21 cellular contexts compared by ENCODE assay signal in the genomic region with DNA sequence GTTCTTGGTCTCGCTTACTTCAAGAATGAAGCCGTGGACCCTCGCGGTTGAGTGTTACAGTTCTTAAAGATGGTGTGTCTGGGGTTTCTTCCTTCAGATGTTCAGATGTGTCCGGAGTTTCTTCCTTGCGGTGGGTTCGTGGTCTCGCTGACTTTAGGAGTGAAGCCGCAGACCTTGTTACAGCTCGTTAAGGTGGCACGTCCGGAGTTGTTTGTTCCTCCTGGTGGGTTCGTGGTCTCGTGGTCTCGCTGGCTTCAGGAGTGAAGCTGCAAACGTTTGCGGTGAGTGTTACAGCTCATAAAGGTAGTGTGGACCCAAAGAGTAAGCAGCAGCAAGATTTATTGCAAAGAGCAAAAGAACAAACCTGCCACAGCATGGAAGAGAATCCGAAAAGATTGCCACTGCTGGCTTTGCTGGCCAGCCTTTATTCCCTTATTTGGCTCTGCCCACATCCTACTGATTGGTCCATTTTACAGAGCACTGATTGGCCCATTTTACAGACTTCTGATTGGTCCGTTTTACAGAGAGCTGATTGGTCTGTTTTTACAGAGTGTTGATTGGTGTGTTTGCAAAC. TPM values are rescaled to one million over a fixed set of nuclear protein-coding genes. Genes with fewer than 3 reads are reported as not detected.
A peak's percentile ranks its signal among the peaks of the same experiment; 100 is the strongest.
DNase-seq lines count a peak whose midpoint lies in the region; ATAC-seq and TF ChIP-seq lines count a peak whose summit lies in the region.
"Had no signal": no experiment of that assay in that cellular context is flagged by ENCODE, and none has a peak within 500 bp of the region (broad histone marks: within the 10 kb centered on the region; RNA-seq: fewer than 3 reads in every experiment).

No MANE protein-coding gene starts in this region.

- H3K9ac ChIP-seq in colonic mucosa (ENCODE audit: low read depth in 2 of 2, low read length in 2 of 2) (no peak overlapping the region), mucosa of rectum (ENCODE audit: low read depth in 1 of 2, low read length in 2 of 2) (peak overlapping the region in 1 of 2 donors; percentile 82)
- H3K9ac ChIP-seq: KMS-11 had no signal

- H3K27me3 ChIP-seq in colonic mucosa (no peaks in the 10 kb centered on the region), mucosa of rectum (ENCODE audit: control insufficient read depth in 2 of 2, insufficient read depth in 2 of 2, low read length in 2 of 2) (no peaks in the 10 kb centered on the region), upper lobe of left lung (no peaks in the 10 kb centered on the region), left lung (no peaks in the 10 kb centered on the region), breast epithelium (no peaks in the 10 kb centered on the region)
- H3K27me3 ChIP-seq: BE2C had no signal

- TF ChIP-seq POLR2A in upper lobe of left lung (IDR thresholded peaks at IDR 0.05) (no peak), breast epithelium (IDR thresholded peaks at IDR 0.05) (no peak)

- in situ Hi-C loops in KBM-7 (cut with MboI; ENCODE audit: low pct_unique_long_range_greater_than_20kb, low sequenced_read_pairs), result no loop called here

- H3K36me3 ChIP-seq in colonic mucosa (no peaks in the 10 kb centered on the region), mucosa of rectum (ENCODE audit: control insufficient read depth in 2 of 2, insufficient read depth in 2 of 2, low read length in 2 of 2) (peaks cover 2 to 5% of the 10 kb centered on the region in 2 donors), upper lobe of left lung (no peaks in the 10 kb centered on the region), left lung (no peaks in the 10 kb centered on the region), breast epithelium (no peaks in the 10 kb centered on the region)
- H3K36me3 ChIP-seq: BE2C had no signal

- H3K9me3 ChIP-seq in colonic mucosa, result no peaks in the 10 kb centered on the region
- no peaks in the 10 kb centered on the region for H3K9me3 ChIP-seq in mucosa of rectum (ENCODE audit: control insufficient read depth in 2 of 2, low read length in 2 of 2)
- no peaks in the 10 kb centered on the region for H3K9me3 ChIP-seq in upper lobe of left lung
- no peaks in the 10 kb centered on the region for H3K9me3 ChIP-seq in left lung
- H3K9me3 ChIP-seq in breast epithelium, result no peaks in the 10 kb centered on the region
- H3K9me3 ChIP-seq: BE2C had no signal

- DNase-seq in HT1080 (ENCODE audit: low read depth) (peak; percentile 31), KBM-7 (peak; percentile 10), colonic mucosa (no peak), upper lobe of left lung (no peak), left lung (no peak), breast epithelium (ENCODE audit: low spot score in 2 of 2) (no peak)
- DNase-seq: ACHN; BE2C; C1 segment of cervical spinal cord; Caco-2; CD4-positive, CD25-positive, alpha-beta regulatory T cell; DMS79; GF-D8; HCEC 1CT; HFFc6 had no signal

- TF ChIP-seq CTCF in colonic mucosa (IDR thresholded peaks at IDR 0.05), result no peak
- no peak for TF ChIP-seq CTCF in upper lobe of left lung (IDR thresholded peaks at IDR 0.05)
- TF ChIP-seq CTCF in left lung (IDR thresholded peaks at IDR 0.05), result no peak
- no peak for TF ChIP-seq CTCF in breast epithelium (IDR thresholded peaks at IDR 0.05)

- no peak for ATAC-seq in upper lobe of left lung (ENCODE audit: low FRiP score in 2 of 2)
- ATAC-seq in GM21723 (IDR thresholded peaks at IDR 0.05; ENCODE audit: unreplicated experiment), result no peak
- ATAC-seq in left lung, result no peak
- ATAC-seq: GM23338 had no signal

- H3K4me3 ChIP-seq in colonic mucosa, result peak overlapping the region; percentile 26
- H3K4me3 ChIP-seq in mucosa of rectum (ENCODE audit: low read length in 2 of 2), result peak overlapping the region; percentile 70 to 77
- H3K4me3 ChIP-seq in upper lobe of left lung, result no peak overlapping the region
- H3K4me3 ChIP-seq in left lung, result no peak overlapping the region
- no peak overlapping the region for H3K4me3 ChIP-seq in breast epithelium
- H3K4me3 ChIP-seq: GM23338 had no signal

- intact Hi-C loops in colonic mucosa (cut with DNase I), result no loop called here
- intact Hi-C loops in left lung (cut with DNase I), result no loop called here
- intact Hi-C loops in breast epithelium (cut with DNase I; ENCODE audit: low total_unique reads), result no loop called here

- H3K27ac ChIP-seq in colonic mucosa (peak overlapping the region; percentile 81), mucosa of rectum (ENCODE audit: low read depth in 2 of 2, low read length in 2 of 2) (peak overlapping the region; percentile 83 to 95), upper lobe of left lung (no peak overlapping the region), left lung (no peak overlapping the region), breast epithelium (no peak overlapping the region)
- H3K27ac ChIP-seq: HL-60, KMS-11 had no signal

- 90 to 93% methylated on average over 19 of the region's 19 CpGs for WGBS in upper lobe of left lung, 2 donors

- H3K4me1 ChIP-seq in colonic mucosa, result peaks cover 3% of the 10 kb centered on the region
- H3K4me1 ChIP-seq in mucosa of rectum (ENCODE audit: control insufficient read depth in 2 of 2, insufficient read depth in 2 of 2, low read length in 2 of 2), result peaks cover 5 to 19% of the 10 kb centered on the region in 2 donors
- no peaks in the 10 kb centered on the region for H3K4me1 ChIP-seq in upper lobe of left lung
- no peaks in the 10 kb centered on the region for H3K4me1 ChIP-seq in left lung
- H3K4me1 ChIP-seq in breast epithelium, result no peaks in the 10 kb centered on the region
- H3K4me1 ChIP-seq: BE2C, Caco-2 had no signal

- TF ChIP-seq EP300 in upper lobe of left lung (IDR thresholded peaks at IDR 0.05), result no peak

RNA-seq across cellular contexts. Expression of a gene that starts 27.1 kb away (rescaled TPM):
- total RNA-seq in HT1080 (2014; rRNA removed; shearing (Covaris generic)), result not detected in 2 replicates
- polyA plus RNA-seq in HT1080 (2015; cell fraction: cytosol; rRNA removed), result 0.10 and 0.15 TPM in 2 replicates
- 0.45 and 0.70 TPM in 2 replicates for polyA plus RNA-seq in HT1080 (2015; cell fraction: nucleus; rRNA removed)
- total RNA-seq in colonic mucosa (10 to 100 TPM; 22.2 to 33.8 TPM), upper lobe of left lung (under 1 TPM in 1 of 6 donors, not detected in 5; 0.30 TPM), left lung (under 1 TPM in 1 of 2 donors, not detected in 1; 0.17 TPM), breast epithelium (1 to 10 TPM in 1 of 3 donors, under 1 TPM in 1, not detected in 1; 0.80 to 1.8 TPM)
- total RNA-seq: Caco-2; CD4-positive, CD25-positive, alpha-beta regulatory T cell; HFFc6 had no signal
- polyA plus RNA-seq: CD4-positive, CD25-positive, alpha-beta regulatory T cell; GM23338; IgD-negative memory B cell had no signal

RNA-seq across cellular contexts. Expression of a gene that starts 55.6 kb away (rescaled TPM):
- not detected in 2 replicates for total RNA-seq in HT1080 (2014; rRNA removed; shearing (Covaris generic))
- polyA plus RNA-seq in HT1080 (2015; cell fraction: cytosol; rRNA removed), result 0.06 TPM in 1 of 2 replicates, not detected in the other
- polyA plus RNA-seq in HT1080 (2015; cell fraction: nucleus; rRNA removed), result 0.07 TPM in 1 of 2 replicates, not detected in the other
- total RNA-seq in colonic mucosa, result 100 to 1,000 TPM in 1 of 2 donors, 10 to 100 TPM in 1; 95.2 to 178 TPM
- total RNA-seq in upper lobe of left lung, result under 1 TPM in 1 of 6 donors, not detected in 5; 0.13 TPM
- total RNA-seq in left lung, result not detected
- total RNA-seq in breast epithelium, result under 1 TPM in 2 of 3 donors, not detected in 1; 0.29 to 0.66 TPM
- total RNA-seq: Caco-2; CD4-positive, CD25-positive, alpha-beta regulatory T cell; GM23338; HFFc6 had no signal
- polyA plus RNA-seq: CD4-positive, CD25-positive, alpha-beta regulatory T cell; GM23338; IgD-negative memory B cell had no signal

Comparison
In these comparisons a context has a peak if more than half of its experiments do, and no peak if none do; other contexts are left out.
1. DNase-seq: peak in HT1080 (single experiment) and KBM-7 (single experiment); none in colonic mucosa (single experiment), upper lobe of left lung (0 of 2), left lung (0 of 2) and breast epithelium (0 of 2).
2. H3K27ac ChIP-seq: peak in colonic mucosa (single experiment) and mucosa of rectum (2 of 2); none in upper lobe of left lung (0 of 4), left lung (0 of 2) and breast epithelium (0 of 2).
3. H3K4me3 ChIP-seq: peak in colonic mucosa (single experiment) and mucosa of rectum (2 of 2); none in upper lobe of left lung (0 of 4), left lung (0 of 2) and breast epithelium (0 of 3).
4. RNA of a gene that starts 27.1 kb away (total RNA-seq): 22.2 to 33.8 TPM in colonic mucosa; 0.80 to 1.8 TPM in breast epithelium, 0.17 TPM in left lung, not detected in HT1080 and 0.30 TPM in upper lobe of left lung; every median in the first group is over 4 times any median in the second.
5. RNA of a gene that starts 55.6 kb away (total RNA-seq): 95.2 to 178 TPM in colonic mucosa; 0.29 to 0.66 TPM in breast epithelium, not detected in left lung, not detected in HT1080 and 0.13 TPM in upper lobe of left lung; every median in the first group is over 10 times any median in the second.